28 cellular contexts compared by ENCODE assay signal in the genomic region with DNA sequence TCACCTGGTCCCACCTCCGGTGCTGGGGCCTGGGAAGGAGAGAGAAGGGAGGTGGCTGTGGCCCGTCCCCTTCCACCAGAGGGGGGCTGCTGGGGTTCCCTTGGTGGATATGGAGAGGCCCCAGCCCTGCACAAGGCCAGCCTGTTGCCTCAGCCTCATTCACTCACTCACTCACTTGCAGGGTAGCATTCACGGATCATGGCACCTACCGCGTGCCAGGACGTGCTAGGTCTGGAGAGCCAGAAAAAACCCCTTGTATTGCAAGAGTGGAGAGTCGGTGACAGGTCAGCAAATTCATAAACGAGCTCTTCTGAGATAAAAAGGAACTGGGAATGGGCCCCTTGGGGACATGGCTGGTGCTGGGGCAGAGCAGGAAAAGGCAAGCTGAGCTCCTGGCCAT. TPM values are rescaled to one million over a fixed set of nuclear protein-coding genes. Genes with fewer than 3 reads are reported as not detected.
A peak's percentile ranks its signal among the peaks of the same experiment; 100 is the strongest.
DNase-seq lines count a peak whose midpoint lies in the region; ATAC-seq, FAIRE-seq and TF ChIP-seq lines count a peak whose summit lies in the region.
"Had no signal": no experiment of that assay in that cellular context is flagged by ENCODE, and none has a peak within 500 bp of the region (broad histone marks: within the 10 kb centered on the region; RNA-seq: fewer than 3 reads in every experiment).

No MANE protein-coding gene starts in this region.

- DNase-seq in CD1c-positive myeloid dendritic cell (ENCODE audit: extremely low spot score) (peak; percentile 55), IMR-90 (no peak), H1 (ENCODE audit: low read depth in 1 of 2, low spot score in 2 of 2) (no peak), neural progenitor cell (ENCODE audit: low spot score) (no peak), HAP-1 (ENCODE audit: low spot score in 2 of 2) (no peak), HK-2 (ENCODE audit: unreplicated experiment) (no peak)
- DNase-seq: activated naive CD4-positive, alpha-beta T cell treated with anti-CD3 and anti-CD28 coated beads, Interleukin-2, amount 10 ng/mL, durations not matched to agents 7 days and 5 days; amniotic stem cell; CD4-positive, CD25-positive, alpha-beta regulatory T cell; cortex of kidney; lower lobe of right lung; NCI-H1105; NCI-H1930; NCI-H446; OCI-M1; right cardiac atrium; Right ventricle myocardium superior; spleen; stimulated activated CD4-positive, alpha-beta T cell treated with anti-CD3 and anti-CD28 coated beads, Interleukin-2, amount 100 ng/mL, for 48 hours; stimulated activated naive CD4-positive, alpha-beta T cell treated with Interleukin-2 at 50 U/mL for 16 hours; T-helper 9 cell had no signal

- H3K9me3 Mint-ChIP-seq in neural progenitor cell = no peaks in the 10 kb centered on the region
- H3K9me3 Mint-ChIP-seq: activated naive CD4-positive, alpha-beta T cell treated with anti-CD3 and anti-CD28 coated beads, Interleukin-2, amount 10 ng/mL, durations not matched to agents 7 days and 5 days; activated T-helper 1 cell treated with anti-CD3 and anti-CD28 coated beads, Interleukin-12 subunit alpha, Interleukin-12 subunit beta, Interleukin-2, Interleukin-4 antibody, amounts not matched to agents 30 ng/mL and 10 ng/mL and 1 ng/mL, durations not matched to agents 14 hours and 24 hours and 36 hours; CD4-positive, CD25-positive, alpha-beta regulatory T cell had no signal

- TF ChIP-seq RAD21 in IMR-90 (IDR thresholded peaks at IDR 0.05; ENCODE audit: low read length) (no peak), H1 (IDR thresholded peaks at IDR 0.05 in 1 of 2, conservative IDR thresholded peaks at IDR 0.05 in 1 of 2; ENCODE audit: low read depth in 2 of 2, low read length in 2 of 2) (no peak)

- H2BK120ac ChIP-seq in IMR-90 (ENCODE audit: low read depth, low read length) (no peak overlapping the region), H1 (replicated peaks; ENCODE audit: low read depth, low read length) (no peak overlapping the region)

- BruUV-seq in IMR-90 (replicated peaks; lab: Mats Ljungman, UMichigan) = no TSS peak

- no peak overlapping the region for H3K27ac ChIP-seq in IMR-90 (ENCODE audit: insufficient read depth, low read length)
- H3K27ac ChIP-seq in H1 (ENCODE audit: low read depth, low read length) = no peak overlapping the region
- H3K27ac ChIP-seq in neural progenitor cell = no peak overlapping the region
- H3K27ac ChIP-seq: lower lobe of right lung had no signal

- H3K18ac ChIP-seq in IMR-90 (ENCODE audit: low read depth, low read length) (no peak overlapping the region), H1 (ENCODE audit: extremely low read depth, low read length) (no peak overlapping the region)

- H3K9me3 ChIP-seq in IMR-90 (ENCODE audit: control insufficient read depth, insufficient read depth, low read length) = no peaks in the 10 kb centered on the region
- no peaks in the 10 kb centered on the region for H3K9me3 ChIP-seq in H1 (ENCODE audit: insufficient read depth in 2 of 2, low read depth in 1 of 2, low read length in 1 of 2)
- no peaks in the 10 kb centered on the region for H3K9me3 ChIP-seq in neural progenitor cell (ENCODE audit: low read depth)
- no peaks in the 10 kb centered on the region for H3K9me3 ChIP-seq in HAP-1
- H3K9me3 ChIP-seq: lower lobe of right lung, spleen had no signal

- H3K27ac Mint-ChIP-seq in neural progenitor cell = peak overlapping the region; percentile 70
- H3K27ac Mint-ChIP-seq: activated T-helper 1 cell treated with anti-CD3 and anti-CD28 coated beads, Interleukin-12 subunit alpha, Interleukin-12 subunit beta, Interleukin-2, Interleukin-4 antibody, amounts not matched to agents 30 ng/mL and 10 ng/mL and 1 ng/mL, durations not matched to agents 14 hours and 24 hours and 36 hours; CD4-positive, CD25-positive, alpha-beta regulatory T cell had no signal

- no peaks in the 10 kb centered on the region for H4K20me1 ChIP-seq in IMR-90 (ENCODE audit: insufficient read depth, low read length)
- peaks cover 0 to 3% of the 10 kb centered on the region in 2 experiments for H4K20me1 ChIP-seq in H1 (replicated peaks in 1 of 2; ENCODE audit: control insufficient read depth in 1 of 2, insufficient read depth in 2 of 2, low read length in 2 of 2)
- no peaks in the 10 kb centered on the region for H4K20me1 ChIP-seq in neural progenitor cell (ENCODE audit: low read depth)

- H2AFZ ChIP-seq in IMR-90 (replicated peaks; ENCODE audit: low read length, poor library complexity) (peak overlapping the region; percentile 32), H1 (ENCODE audit: low read length) (no peak overlapping the region), neural progenitor cell (replicated peaks) (no peak overlapping the region)

- no peak overlapping the region for H4K91ac ChIP-seq in IMR-90 (ENCODE audit: insufficient read depth, low read depth, low read length)
- peak overlapping the region; percentile 34 for H4K91ac ChIP-seq in H1 (replicated peaks; ENCODE audit: insufficient read length, low read length)

- FAIRE-seq in H1 (lab: Jason Lieb, UNC) = no peak

- H3K23ac ChIP-seq in IMR-90 (ENCODE audit: low read depth, low read length) (no peak overlapping the region), H1 (ENCODE audit: insufficient read length) (no peak overlapping the region)

- H3K36me3 ChIP-seq in IMR-90 (ENCODE audit: control insufficient read depth, insufficient read depth, low read length) (no peaks in the 10 kb centered on the region), H1 (ENCODE audit: control insufficient read depth in 2 of 4, insufficient read depth in 4 of 4, low read length in 3 of 4) (no peaks in the 10 kb centered on the region), neural progenitor cell (no peaks in the 10 kb centered on the region), HAP-1 (replicated peaks) (no peaks in the 10 kb centered on the region)
- H3K36me3 ChIP-seq: lower lobe of right lung, spleen had no signal

- H3K23me2 ChIP-seq in H1 (ENCODE audit: low read depth, low read length) = no peaks in the 10 kb centered on the region; the same call in 1 of the 2 replicates

- H3K9me1 ChIP-seq in IMR-90 (ENCODE audit: insufficient read depth, low read length) = peaks cover 13% of the 10 kb centered on the region

- H3K4me2 ChIP-seq in IMR-90 (ENCODE audit: low read depth, low read length) = no peak overlapping the region
- H3K4me2 ChIP-seq in H1 (ENCODE audit: insufficient read depth in 1 of 2, low read depth in 2 of 2, low read length in 2 of 2) = no peak overlapping the region
- H3K4me2 ChIP-seq in neural progenitor cell = no peak overlapping the region

- intact Hi-C loops in IMR-90 (cut with micrococcal nuclease) = no loop called here

- peaks cover 23% of the 10 kb centered on the region for H3K4me1 Mint-ChIP-seq in neural progenitor cell

- H3K79me1 ChIP-seq in IMR-90 (ENCODE audit: low read depth in 1 of 2, low read length in 2 of 2) = peaks cover 0 to 12% of the 10 kb centered on the region in 2 experiments; a peak in 1 of 4 replicates
- H3K79me1 ChIP-seq in H1 (ENCODE audit: low read depth, low read length) = no peaks in the 10 kb centered on the region

- H2BK15ac ChIP-seq in IMR-90 (ENCODE audit: low read depth, low read length) (no peak overlapping the region), H1 (ENCODE audit: low read length) (no peak overlapping the region)

- H4K8ac ChIP-seq in IMR-90 (ENCODE audit: low read depth in 2 of 2, low read length in 2 of 2) = no peak overlapping the region
- H4K8ac ChIP-seq in H1 (ENCODE audit: extremely low read depth, insufficient read depth, low read length) = no peak overlapping the region

- H2AK5ac ChIP-seq in IMR-90 (ENCODE audit: low read depth, low read length) = no peak overlapping the region
- no peak overlapping the region for H2AK5ac ChIP-seq in H1 (ENCODE audit: low read depth, low read length)

- no peak overlapping the region for H3K56ac ChIP-seq in IMR-90 (ENCODE audit: extremely low read depth, insufficient read depth, low read length)
- no peak overlapping the region for H3K56ac ChIP-seq in H1 (replicated peaks; ENCODE audit: insufficient read length, low read depth, low read length)

- H3K36me3 Mint-ChIP-seq in neural progenitor cell = no peaks in the 10 kb centered on the region
- H3K36me3 Mint-ChIP-seq: activated naive CD4-positive, alpha-beta T cell treated with anti-CD3 and anti-CD28 coated beads, Interleukin-2, amount 10 ng/mL, durations not matched to agents 7 days and 5 days; CD4-positive, CD25-positive, alpha-beta regulatory T cell had no signal

- WGBS in IMR-90 (ENCODE audit: extremely low coverage in 2 of 2, insufficient read length in 1 of 2), 2 experiments = 15% methylated on average over 2 of the region's 8 CpGs; no CpG with 5 or more reads in 1 of the 2 experiments
- WGBS in H1 (ENCODE audit: extremely low coverage in 1 of 2, insufficient coverage in 1 of 2, insufficient read length in 1 of 2, insufficient replicate concordance in 2 of 2, low coverage in 1 of 2, low lambda C conversion rate in 2 of 2, missing lambda C conversion rate in 1 of 2), 2 experiments = 97% methylated on average over 7 of the region's 8 CpGs; no CpG with 5 or more reads in 1 of the 2 experiments

- POLR2A ChIA-PET in IMR-90 (lab: Charles Lee; ENCODE audit: unreplicated experiment) (no interaction called here), H1 (lab: Charles Lee; ENCODE audit: partially characterized antibody) (interaction anchor here (0.9 to 2.8 kb wide), 4 partner anchors 10 to 208 kb away, joined by 3 to 18 read pairs (median 4); partner anchors contain the start of gene TPD52L2)

- TF ChIP-seq POLR2A in IMR-90 (IDR thresholded peaks at IDR 0.05; ENCODE audit: low read depth, low read length) (no peak), H1 (IDR thresholded peaks at IDR 0.05; ENCODE audit: control extremely low read depth in 1 of 2, low read depth in 2 of 2, low read length in 2 of 2) (no peak)

- H3K4me3 ChIP-seq in IMR-90 (ENCODE audit: insufficient read depth, low read depth, low read length) (no peak overlapping the region), H1 (ENCODE audit: extremely low read depth in 1 of 4, insufficient read depth in 2 of 4, low read depth in 3 of 4, low read length in 4 of 4) (no peak overlapping the region), neural progenitor cell (no peak overlapping the region), HAP-1 (no peak overlapping the region)
- H3K4me3 ChIP-seq: lower lobe of right lung, spleen had no signal

- H3K14ac ChIP-seq in IMR-90 (replicated peaks; ENCODE audit: low read depth, low read length) = no peak overlapping the region
- H3K14ac ChIP-seq in H1 (ENCODE audit: insufficient read length) = no peak overlapping the region

- no peaks in the 10 kb centered on the region for H3K27me3 ChIP-seq in IMR-90 (ENCODE audit: control insufficient read depth, insufficient read depth, low read length)
- peaks cover 5 to 13% (median 8%) of the 10 kb centered on the region in 4 experiments; a peak in 6 of 7 replicates for H3K27me3 ChIP-seq in H1 (replicated peaks in 1 of 4; ENCODE audit: control insufficient read depth in 3 of 4, extremely low read depth in 1 of 4, insufficient read depth in 3 of 4, low read length in 3 of 4)
- peaks cover 18% of the 10 kb centered on the region for H3K27me3 ChIP-seq in neural progenitor cell
- H3K27me3 ChIP-seq in HAP-1 (ENCODE audit: low read depth) = no peaks in the 10 kb centered on the region

- H2BK20ac ChIP-seq in IMR-90 (ENCODE audit: low read depth, low read length) = no peak overlapping the region
- 0 out of 2 replicates have a peak overlapping the region, but pooled peaks have one; percentile 61 for H2BK20ac ChIP-seq in H1 (ENCODE audit: low read length)

- H4K5ac ChIP-seq in IMR-90 (ENCODE audit: low read depth, low read length) (no peak overlapping the region), H1 (ENCODE audit: insufficient read length, low read depth, low read length) (no peak overlapping the region)

- 0 out of 2 replicates have a peak overlapping the region, but pooled peaks have one; percentile 7 for H2BK12ac ChIP-seq in H1 (ENCODE audit: low read depth, low read length)

- H3K79me2 ChIP-seq in H1 (ENCODE audit: control insufficient read depth in 1 of 2, insufficient read depth in 2 of 2, low read length in 2 of 2) = no peaks in the 10 kb centered on the region
- H3K79me2 ChIP-seq in neural progenitor cell (ENCODE audit: low read depth) = no peaks in the 10 kb centered on the region

- H2BK5ac ChIP-seq in IMR-90 (ENCODE audit: low read depth, low read length, poor library complexity, severe bottlenecking) (no peak overlapping the region), H1 (ENCODE audit: low read depth, low read length) (no peak overlapping the region)

- CTCF ChIA-PET in IMR-90 (lab: Yijun Ruan, JAX) = no interaction called here
- CTCF ChIA-PET in H1 (lab: Charles Lee; ENCODE audit: partially characterized antibody) = interaction anchor here (0.9 to 3.1 kb wide), 6 partner anchors 10 to 51 kb away, joined by 3 to 10 read pairs (median 4); no protein-coding TSS in a partner anchor

- H3K9ac ChIP-seq in IMR-90 (ENCODE audit: low read depth, low read length) (no peak overlapping the region), H1 (replicated peaks in 1 of 4; ENCODE audit: extremely low read depth in 1 of 4, low read depth in 3 of 4, low read length in 3 of 4) (no peak overlapping the region; a peak in 2 of 7 replicates), neural progenitor cell (no peak overlapping the region)

- H3F3A ChIP-seq in neural progenitor cell (ENCODE audit: low read depth) = peaks cover 14% of the 10 kb centered on the region

- TF ChIP-seq CTCF in IMR-90 (conservative IDR thresholded peaks at IDR 0.05; ENCODE audit: low read depth, low read length) (no peak), H1 (IDR thresholded peaks at IDR 0.05; ENCODE audit: control extremely low read depth in 1 of 3, insufficient read depth in 1 of 3, low read depth in 1 of 3, low read length in 3 of 3) (no peak), neural progenitor cell (IDR thresholded peaks at IDR 0.05) (no peak)

- H3K4ac ChIP-seq in IMR-90 (ENCODE audit: low read depth, low read length) = no peak overlapping the region
- no peak overlapping the region for H3K4ac ChIP-seq in H1 (replicated peaks; ENCODE audit: insufficient read length, low read depth, low read length)

- H3K4me3 Mint-ChIP-seq in neural progenitor cell = no peak overlapping the region
- H3K4me3 Mint-ChIP-seq: activated naive CD4-positive, alpha-beta T cell treated with anti-CD3 and anti-CD28 coated beads, Interleukin-2, amount 10 ng/mL, durations not matched to agents 7 days and 5 days; activated T-helper 1 cell treated with anti-CD3 and anti-CD28 coated beads, Interleukin-12 subunit alpha, Interleukin-12 subunit beta, Interleukin-2, Interleukin-4 antibody, amounts not matched to agents 30 ng/mL and 10 ng/mL and 1 ng/mL, durations not matched to agents 14 hours and 24 hours and 36 hours; CD4-positive, CD25-positive, alpha-beta regulatory T cell had no signal

- peaks cover 18% of the 10 kb centered on the region for H3K27me3 Mint-ChIP-seq in neural progenitor cell (ENCODE audit: insufficient read depth, low read depth)

- in situ Hi-C loops in IMR-90 (cut with MboI; ENCODE audit: low sequenced_read_pairs) = no loop called here
- in situ Hi-C loops in HAP-1 (cut with MboI; ENCODE audit: low sequenced_read_pairs) = no loop called here

- no peak for ATAC-seq in IMR-90 (ENCODE audit: low read depth)
- no peak for ATAC-seq in GM21447 (IDR thresholded peaks at IDR 0.05; ENCODE audit: unreplicated experiment)
- no peak for ATAC-seq in GM19395 (IDR thresholded peaks at IDR 0.05; ENCODE audit: unreplicated experiment)
- ATAC-seq: lower lobe of right lung, right cardiac atrium had no signal

- dilution Hi-C loops in IMR-90 (cut with HindIII; ENCODE audit: low sequenced_read_pairs, unreplicated experiment) = no loop called here

- TF ChIP-seq EP300 in H1 (IDR thresholded peaks at IDR 0.05; ENCODE audit: borderline replicate concordance in 1 of 2, low read depth in 2 of 2, low read length in 2 of 2) = no peak

- H2AK9ac ChIP-seq in IMR-90 (replicated peaks; ENCODE audit: low read depth, low read length, poor library complexity) = no peak overlapping the region

- H3K4me1 ChIP-seq in IMR-90 (ENCODE audit: control insufficient read depth, insufficient read depth, low read length) = peaks cover 24% of the 10 kb centered on the region
- peaks cover 0 to 27% (median 14%) of the 10 kb centered on the region in 4 experiments; a peak in 6 of 7 replicates for H3K4me1 ChIP-seq in H1 (replicated peaks in 1 of 4; ENCODE audit: control insufficient read depth in 3 of 4, insufficient read depth in 4 of 4, low read length in 3 of 4)
- peaks cover 15% of the 10 kb centered on the region for H3K4me1 ChIP-seq in neural progenitor cell
- H3K4me1 ChIP-seq in HAP-1 = no peaks in the 10 kb centered on the region

RNA-seq across cellular contexts. Expression of gene ZBTB46, which starts 6.4 kb away (rescaled TPM):
- total RNA-seq in IMR-90 (2012; rRNA removed) = 14.9 and 15.3 TPM in 2 replicates
- polyA plus RNA-seq in IMR-90 (2012; rRNA removed) = 4.2 and 4.3 TPM in 2 replicates
- polyA plus RNA-seq in IMR-90 (2012; cell fraction: cytosol; rRNA removed) = 2.4 and 4.8 TPM in 2 replicates
- polyA plus RNA-seq in IMR-90 (2012; cell fraction: nucleus; rRNA removed; ENCODE audit: low replicate concordance) = 10.3 and 18.2 TPM in 2 replicates
- 21.1 and 22.4 TPM in 2 replicates for total RNA-seq in H1 (2021; fragmentation: NEBNext Ultra II Directional; extraction: Animal tissue kit (Norgen Biotek cat#: 25700))
- polyA plus RNA-seq in H1 (2011; rRNA removed) = 6.4 and 10.7 TPM in 2 replicates
- polyA plus RNA-seq in H1 (2011; cell fraction: cytosol; rRNA removed) = 8.6 TPM
- polyA plus RNA-seq in H1 (2011; cell fraction: nucleus; rRNA removed) = 14.3 TPM
- 8.5 to 11.4 TPM (median 10.9 TPM) in 4 replicates for polyA plus RNA-seq in H1 (2012, experiment 1 of 2)
- 11.3 TPM for polyA plus RNA-seq in H1 (2012, experiment 2 of 2)
- 7.1 TPM for polyA plus RNA-seq in H1 (2013, experiment 1 of 2)
- polyA plus RNA-seq in H1 (2013, experiment 2 of 2) = 7.8 TPM
- polyA minus RNA-seq in H1 (2011; rRNA and poly(A)+ RNA removed) = 32.8 and 34.9 TPM in 2 replicates
- polyA minus RNA-seq in H1 (2011; cell fraction: cytosol; rRNA and poly(A)+ RNA removed) = 22.2 TPM
- 18.9 TPM for polyA minus RNA-seq in H1 (2011; cell fraction: nucleus; rRNA and poly(A)+ RNA removed)
- 8.1 and 13.9 TPM in 2 replicates for total RNA-seq in neural progenitor cell (ENCODE audit: low replicate concordance)

RNA-seq across cellular contexts. Expression of gene ABHD16B, which starts 23.8 kb away (rescaled TPM):
- not detected in 2 replicates for total RNA-seq in IMR-90 (2012; rRNA removed)
- 0.05 TPM in 1 of 2 replicates, not detected in the other for polyA plus RNA-seq in IMR-90 (2012; rRNA removed)
- not detected in 2 replicates for polyA plus RNA-seq in IMR-90 (2012; cell fraction: cytosol; rRNA removed)
- not detected in 2 replicates for polyA plus RNA-seq in IMR-90 (2012; cell fraction: nucleus; rRNA removed; ENCODE audit: low replicate concordance)
- total RNA-seq in H1 (2021; fragmentation: NEBNext Ultra II Directional; extraction: Animal tissue kit (Norgen Biotek cat#: 25700)) = not detected in 2 replicates
- 0.05 TPM in 1 of 2 replicates, not detected in the other for polyA plus RNA-seq in H1 (2011; rRNA removed)
- not detected for polyA plus RNA-seq in H1 (2011; cell fraction: cytosol; rRNA removed)
- polyA plus RNA-seq in H1 (2011; cell fraction: nucleus; rRNA removed) = not detected
- not detected in 4 replicates for polyA plus RNA-seq in H1 (2012, experiment 1 of 2)
- polyA plus RNA-seq in H1 (2012, experiment 2 of 2) = not detected
- polyA plus RNA-seq in H1 (2013, experiment 1 of 2) = not detected
- not detected for polyA plus RNA-seq in H1 (2013, experiment 2 of 2)
- not detected in 2 replicates for polyA minus RNA-seq in H1 (2011; rRNA and poly(A)+ RNA removed)
- polyA minus RNA-seq in H1 (2011; cell fraction: cytosol; rRNA and poly(A)+ RNA removed) = not detected
- polyA minus RNA-seq in H1 (2011; cell fraction: nucleus; rRNA and poly(A)+ RNA removed) = not detected
- total RNA-seq in neural progenitor cell (ENCODE audit: low replicate concordance) = not detected in 2 replicates
- total RNA-seq: activated T-helper 1 cell treated with anti-CD3 and anti-CD28 coated beads, Interleukin-12 subunit alpha, Interleukin-12 subunit beta, Interleukin-2, Interleukin-4 antibody, amounts not matched to agents 30 ng/mL and 10 ng/mL and 1 ng/mL, durations not matched to agents 14 hours and 24 hours and 36 hours; cardiac septum; CD4-positive, CD25-positive, alpha-beta regulatory T cell; G401; lower lobe of right lung; myocyte; osteocyte; right cardiac atrium; Right ventricle myocardium superior; spleen had no signal

RNA-seq across cellular contexts. Expression of gene TPD52L2, which starts 27.6 kb away (rescaled TPM):
- total RNA-seq in IMR-90 (2012; rRNA removed) (113 and 119 TPM in 2 replicates), neural progenitor cell (ENCODE audit: low replicate concordance) (66.6 and 80.1 TPM in 2 replicates)
- polyA plus RNA-seq in IMR-90 (2012; rRNA removed) (189 and 191 TPM in 2 replicates), H1 (2011; rRNA removed) (80.2 and 96.5 TPM in 2 replicates)
- polyA plus RNA-seq in IMR-90 (2012; cell fraction: cytosol; rRNA removed) = 217 and 218 TPM in 2 replicates
- polyA plus RNA-seq in IMR-90 (2012; cell fraction: nucleus; rRNA removed; ENCODE audit: low replicate concordance) = 189 and 198 TPM in 2 replicates
- total RNA-seq in H1 (2021; fragmentation: NEBNext Ultra II Directional; extraction: Animal tissue kit (Norgen Biotek cat#: 25700)) = 77.1 and 78.1 TPM in 2 replicates
- 101 TPM for polyA plus RNA-seq in H1 (2011; cell fraction: cytosol; rRNA removed)
- polyA plus RNA-seq in H1 (2011; cell fraction: nucleus; rRNA removed) = 124 TPM
- 61.9 to 82.8 TPM (median 77.6 TPM) in 4 replicates for polyA plus RNA-seq in H1 (2012, experiment 1 of 2)
- polyA plus RNA-seq in H1 (2012, experiment 2 of 2) = 87.8 TPM
- 57.0 TPM for polyA plus RNA-seq in H1 (2013, experiment 1 of 2)
- 55.6 TPM for polyA plus RNA-seq in H1 (2013, experiment 2 of 2)
- 52.5 and 67.0 TPM in 2 replicates for polyA minus RNA-seq in H1 (2011; rRNA and poly(A)+ RNA removed)
- polyA minus RNA-seq in H1 (2011; cell fraction: cytosol; rRNA and poly(A)+ RNA removed) = 78.2 TPM
- polyA minus RNA-seq in H1 (2011; cell fraction: nucleus; rRNA and poly(A)+ RNA removed) = 31.7 TPM

RNA-seq across cellular contexts. Expression of gene DNAJC5, which starts 57.5 kb away (rescaled TPM):
- total RNA-seq in IMR-90 (2012; rRNA removed) (45.2 and 46.9 TPM in 2 replicates), neural progenitor cell (ENCODE audit: low replicate concordance) (17.2 and 37.9 TPM in 2 replicates)
- polyA plus RNA-seq in IMR-90 (2012; rRNA removed) (35.6 and 36.3 TPM in 2 replicates), H1 (2011; rRNA removed) (19.2 and 25.0 TPM in 2 replicates)
- 34.5 and 45.2 TPM in 2 replicates for polyA plus RNA-seq in IMR-90 (2012; cell fraction: cytosol; rRNA removed)
- 30.4 and 42.4 TPM in 2 replicates for polyA plus RNA-seq in IMR-90 (2012; cell fraction: nucleus; rRNA removed; ENCODE audit: low replicate concordance)
- 31.2 and 32.8 TPM in 2 replicates for total RNA-seq in H1 (2021; fragmentation: NEBNext Ultra II Directional; extraction: Animal tissue kit (Norgen Biotek cat#: 25700))
- 22.5 TPM for polyA plus RNA-seq in H1 (2011; cell fraction: cytosol; rRNA removed)
- 27.7 TPM for polyA plus RNA-seq in H1 (2011; cell fraction: nucleus; rRNA removed)
- 21.6 to 26.2 TPM (median 23.4 TPM) in 4 replicates for polyA plus RNA-seq in H1 (2012, experiment 1 of 2)
- polyA plus RNA-seq in H1 (2012, experiment 2 of 2) = 21.6 TPM
- polyA plus RNA-seq in H1 (2013, experiment 1 of 2) = 15.5 TPM
- polyA plus RNA-seq in H1 (2013, experiment 2 of 2) = 16.2 TPM
- 25.3 and 25.7 TPM in 2 replicates for polyA minus RNA-seq in H1 (2011; rRNA and poly(A)+ RNA removed)
- 19.9 TPM for polyA minus RNA-seq in H1 (2011; cell fraction: cytosol; rRNA and poly(A)+ RNA removed)
- 13.3 TPM for polyA minus RNA-seq in H1 (2011; cell fraction: nucleus; rRNA and poly(A)+ RNA removed)
